Comparison of ENCODE assay signal across 18 cellular contexts in the genomic region with DNA sequence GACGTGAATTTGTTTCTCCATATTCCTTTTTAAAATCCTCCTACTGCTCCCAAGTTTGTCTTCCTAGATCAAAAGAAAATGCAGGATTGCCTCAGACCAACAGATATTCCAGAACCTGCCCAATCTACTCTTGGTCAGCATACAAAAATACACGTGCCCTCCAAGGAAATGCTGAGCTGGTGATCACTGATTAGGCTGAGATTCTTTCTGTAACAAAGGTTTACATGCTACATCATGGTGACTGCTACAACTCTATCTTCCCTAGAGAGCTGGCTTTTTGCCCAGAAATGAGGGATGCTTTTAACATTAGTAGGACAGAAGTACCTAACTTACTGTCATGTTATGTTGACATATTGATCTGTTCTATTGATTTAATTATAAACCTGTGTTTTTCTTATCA. TPM values are rescaled to one million over a fixed set of nuclear protein-coding genes. Genes with fewer than 3 reads are reported as not detected.
DNase-seq lines count a peak whose midpoint lies in the region; ATAC-seq and TF ChIP-seq lines count a peak whose summit lies in the region.
"Had no signal": no experiment of that assay in that cellular context is flagged by ENCODE, and none has a peak within 500 bp of the region (broad histone marks: within the 10 kb centered on the region; RNA-seq: fewer than 3 reads in every experiment).

No MANE protein-coding gene starts in this region.

- peaks cover 21% of the 10 kb centered on the region for H3K27me3 ChIP-seq in A673 (replicated peaks; ENCODE audit: insufficient read depth, low read depth, low read length, poor library complexity)
- H3K27me3 ChIP-seq in psoas muscle (ENCODE audit: insufficient read depth in 3 of 3, low read length in 2 of 3) = peaks cover 0 to 7% (median 0%) of the 10 kb centered on the region in 3 donors

- intact Hi-C loops in A673 (cut with micrococcal nuclease; ENCODE audit: unreplicated experiment) (no loop called here), psoas muscle (cut with DNase I) (no loop called here)

- H3K27ac ChIP-seq in A673 (ENCODE audit: low read depth, low read length, poor library complexity, severe bottlenecking) (no peak overlapping the region), psoas muscle (no peak overlapping the region)
- H3K27ac ChIP-seq: pancreas, spleen had no signal

- WGBS in psoas muscle, 3 donors = 35 to 59% (median 45%) methylated on average over 2 of the region's 2 CpGs

- no peaks in the 10 kb centered on the region for H3K9me3 ChIP-seq in A673 (ENCODE audit: low read depth, low read length, poor library complexity, severe bottlenecking)
- H3K9me3 ChIP-seq in psoas muscle = no peaks in the 10 kb centered on the region
- H3K9me3 ChIP-seq: pancreas had no signal

- H3K27me3 Mint-ChIP-seq in activated T-cell treated with anti-CD3 and anti-CD28 coated beads, Interleukin-2, amount 50 U/mL, for 24 hours = no peaks in the 10 kb centered on the region

- ATAC-seq in psoas muscle = no peak
- ATAC-seq: pancreas had no signal

- H3K27ac Mint-ChIP-seq in activated T-cell treated with anti-CD3 and anti-CD28 coated beads, Interleukin-2, amount 50 U/mL, for 24 hours = no peak overlapping the region
- H3K27ac Mint-ChIP-seq: T-helper 1 cell treated with Interleukin-12 subunit alpha and Interleukin-12 subunit beta and Interleukin-4 antibody, amounts not matched to agents 30 μg/mL and 1 μg/mL, for 36 hours had no signal

- H3K4me3 Mint-ChIP-seq in activated T-cell treated with anti-CD3 and anti-CD28 coated beads, Interleukin-2, amount 50 U/mL, for 24 hours = no peak overlapping the region
- H3K4me3 Mint-ChIP-seq: T-helper 1 cell treated with Interleukin-12 subunit alpha and Interleukin-12 subunit beta and Interleukin-4 antibody, amounts not matched to agents 30 μg/mL and 1 μg/mL, for 36 hours had no signal

- TF ChIP-seq CTCF in A673 (conservative IDR thresholded peaks at IDR 0.05; ENCODE audit: low read depth, low read length) (no peak), fibroblast of pulmonary artery (IDR thresholded peaks at IDR 0.05; ENCODE audit: low read length, missing control alignments) (no peak), psoas muscle (IDR thresholded peaks at IDR 0.05) (no peak)

- H3K36me3 Mint-ChIP-seq in activated T-cell treated with anti-CD3 and anti-CD28 coated beads, Interleukin-2, amount 50 U/mL, for 24 hours (ENCODE audit: low read depth) = no peaks in the 10 kb centered on the region

- H3K36me3 ChIP-seq in A673 (ENCODE audit: insufficient read depth, low read length, poor library complexity, severe bottlenecking) = no peaks in the 10 kb centered on the region
- H3K36me3 ChIP-seq in psoas muscle (ENCODE audit: insufficient read depth in 1 of 2, low read depth in 1 of 2) = no peaks in the 10 kb centered on the region
- H3K36me3 ChIP-seq: pancreas, spleen had no signal

- POLR2A ChIA-PET in A673 (lab: Charles Lee; ENCODE audit: low non-redundant PET) = no interaction called here

- DNase-seq in A673 (ENCODE audit: low spot score) (peak; percentile 12), HS-5 (ENCODE audit: low read depth) (peak; percentile 6), RKO (ENCODE audit: low spot score) (peak; percentile 12), fibroblast of pulmonary artery (ENCODE audit: low read depth) (peak; percentile 20), NCI-H2081 treated with DMSO at 0.1 percent for 48 hours (lab: John Stamatoyannopoulos, UW) (no peak), midbrain (lab: John Stamatoyannopoulos, UW) (no peak), psoas muscle (no peak)
- no peak for DNase-seq in activated T-cell treated with anti-CD3 and anti-CD28 coated beads, Interleukin-2, amount 50 U/mL, for 24 hours
- DNase-seq: activated CD4-positive, CD25-positive, alpha-beta regulatory T cell treated with anti-CD3 and anti-CD28 coated beads, Interleukin-2, amount 50 U/mL, for 72 hours; activated CD8-positive, alpha-beta memory T cell treated with anti-CD3 and anti-CD28 coated beads, Interleukin-2, amount 50 U/mL, for 48 hours; activated naive CD4-positive, alpha-beta T cell treated with anti-CD3 and anti-CD28 coated beads, Interleukin-2, amount 50 U/mL, for 16 hours; DMS53; head of caudate nucleus; NCI-H510A treated with DMSO at 0.1 percent for 48 hours; pancreas; spleen had no signal

- CTCF ChIA-PET in A673 (lab: Charles Lee) = interaction anchor here (1.2 kb wide), 1 partner anchor 14 kb away, joined by 3 read pairs; no protein-coding TSS in a partner anchor

- peaks cover 3% of the 10 kb centered on the region for H3K4me1 Mint-ChIP-seq in activated T-cell treated with anti-CD3 and anti-CD28 coated beads, Interleukin-2, amount 50 U/mL, for 24 hours (ENCODE audit: low read depth)

- H3K4me1 ChIP-seq in A673 (ENCODE audit: insufficient read depth, low read length, poor library complexity, severe bottlenecking) = no peaks in the 10 kb centered on the region
- H3K4me1 ChIP-seq in psoas muscle = no peaks in the 10 kb centered on the region
- H3K4me1 ChIP-seq: pancreas, spleen had no signal

- peaks cover 5% of the 10 kb centered on the region for H3K9me3 Mint-ChIP-seq in activated T-cell treated with anti-CD3 and anti-CD28 coated beads, Interleukin-2, amount 50 U/mL, for 24 hours

- BruUV-seq in A673 (replicated peaks; lab: Mats Ljungman, UMichigan) = no TSS peak

- H3K4me3 ChIP-seq in A673 (ENCODE audit: low read depth, low read length, poor library complexity, severe bottlenecking) = no peak overlapping the region
- H3K4me3 ChIP-seq in fibroblast of pulmonary artery (replicated peaks; ENCODE audit: low read depth, low read length) = no peak overlapping the region
- H3K4me3 ChIP-seq in psoas muscle = no peak overlapping the region
- H3K4me3 ChIP-seq: pancreas, spleen had no signal

RNA-seq across cellular contexts. Expression of a gene that starts 35.5 kb away (rescaled TPM):
- total RNA-seq in A673 (2021) (not detected in 2 replicates), psoas muscle (not detected)
- not detected for polyA plus RNA-seq in psoas muscle
- total RNA-seq: kidney epithelial cell, pancreas, spleen had no signal
- polyA plus RNA-seq: pancreas, spleen had no signal

RNA-seq across cellular contexts. Expression of a gene that starts 55.0 kb away (rescaled TPM):
- 8.6 and 10.1 TPM in 2 replicates for total RNA-seq in A673 (2021)
- total RNA-seq in psoas muscle = 1 to 10 TPM; 3.3 to 7.3 (median 3.7) TPM
- polyA plus RNA-seq in psoas muscle = 1 to 10 TPM; 1.7 to 3.7 (median 2.3) TPM

Comparison
In these comparisons a context has a peak if more than half of its experiments do, and no peak if none do; other contexts are left out.
1. DNase-seq: peak in A673 (single experiment), HS-5 (single experiment), RKO (single experiment) and fibroblast of pulmonary artery (single experiment); none in activated T-cell treated with anti-CD3 and anti-CD28 coated beads, Interleukin-2, amount 50 U/mL, for 24 hours (single experiment), NCI-H2081 treated with DMSO at 0.1 percent for 48 hours (single experiment), midbrain (single experiment) and psoas muscle (0 of 2).